ENCODE assay signal across 1 cellular context in the genomic region with DNA sequence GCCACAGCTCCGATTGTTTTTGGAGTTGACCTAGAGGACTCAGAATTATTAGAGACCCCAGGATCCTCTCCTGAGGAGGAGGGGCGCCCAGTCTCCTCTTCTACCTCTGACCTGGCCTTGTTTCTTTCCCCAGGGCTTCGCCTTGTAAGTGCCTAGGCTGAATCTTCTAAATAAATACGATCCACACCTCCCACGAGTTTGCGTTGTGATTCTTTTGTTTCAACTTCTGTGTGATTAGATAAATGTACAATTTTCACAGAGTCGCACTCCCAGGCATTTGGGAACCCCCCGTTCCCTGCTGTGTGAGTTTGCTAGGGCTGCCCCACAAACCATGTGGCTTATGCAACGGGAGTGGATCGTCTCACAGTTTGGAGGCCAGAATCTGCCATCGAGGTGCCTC.
TF ChIP-seq lines count a peak whose summit lies in the region.

No MANE protein-coding gene starts in this region.

TF ChIP-seq in HepG2, 621 proteins besides CTCF, POLR2A, EP300 and RAD21:
- TF ChIP-seq RAD51 (IDR thresholded peaks at IDR 0.05; ENCODE audit: borderline replicate concordance): no peak
- TF ChIP-seq SKI (IDR thresholded peaks at IDR 0.05; ENCODE audit: partially characterized antibody): no peak
- no peak for TF ChIP-seq ZNF343 (CRISPR knock-in tag; IDR thresholded peaks at IDR 0.05)
- no peak for TF ChIP-seq SMAD3 (CRISPR knock-in tag; IDR thresholded peaks at IDR 0.05)
